8 cellular contexts compared by ENCODE assay signal in genomic region chr13:31331051-31331450, GRCh38.
"Had no signal": no experiment of that assay in that cellular context is flagged by ENCODE, and none has a peak within 500 bp of the region (broad histone marks: within the 10 kb centered on the region; RNA-seq: fewer than 3 reads in every experiment).

No MANE protein-coding gene starts in this region.

- DNase-seq: H7, HFFc6 had no signal

- H3K36me3 ChIP-seq: HAP-1 had no signal

- H3K4me1 ChIP-seq: HAP-1 had no signal

- H3K4me3 ChIP-seq: GM23338, HAP-1 had no signal

- H3K9me3 Mint-ChIP-seq: HFFc6 had no signal

- H3K4me1 Mint-ChIP-seq: IgD-negative memory B cell had no signal

- H3K4me2 ChIP-seq: GM23338 had no signal

- H3K27ac Mint-ChIP-seq: GM23338, HFFc6, IgD-negative memory B cell had no signal

- H3K9me3 ChIP-seq: HAP-1 had no signal

- H3K27ac ChIP-seq: HL-60 had no signal

- H3K4me3 Mint-ChIP-seq: GM23338, HFFc6, IgD-negative memory B cell had no signal

- FAIRE-seq: HepG2 had no signal

- ATAC-seq: GM23338, HCT116, HepG2 had no signal

- H2AFZ ChIP-seq: GM23338 had no signal
